ENCODE assay signal across 8 cellular contexts in the genomic region with DNA sequence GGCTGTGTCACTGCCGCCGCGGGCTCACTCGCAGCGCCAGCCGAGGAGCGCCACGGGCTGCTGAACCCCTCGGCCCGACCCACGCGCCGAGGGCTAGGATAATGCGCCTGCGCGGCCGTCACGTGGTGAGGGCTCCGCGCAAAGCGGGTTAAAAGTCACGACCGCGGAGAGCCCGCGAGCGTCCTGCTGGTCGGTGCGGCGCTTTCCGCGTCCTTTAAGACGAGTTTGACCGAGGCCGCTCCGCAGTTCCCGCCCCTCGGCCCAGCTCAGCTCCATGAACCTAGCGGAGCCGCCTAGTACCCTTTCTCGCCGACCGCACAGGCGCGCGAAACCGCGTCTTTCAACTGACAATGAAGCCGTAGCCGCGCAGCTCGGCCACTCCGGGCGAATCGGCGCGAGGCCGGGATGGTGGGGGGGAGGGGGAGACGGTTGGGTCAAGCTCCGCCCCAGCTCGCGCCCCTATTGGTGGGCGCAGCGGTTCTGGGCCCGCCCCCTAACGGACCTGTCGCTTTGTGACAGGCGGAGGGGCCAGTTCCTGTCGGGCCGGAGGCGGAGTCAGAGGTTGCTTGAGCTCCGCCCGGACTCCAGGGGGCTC. TPM values are rescaled to one million over a fixed set of nuclear protein-coding genes. Genes with fewer than 3 reads are reported as not detected.
DNase-seq lines count a peak whose midpoint lies in the region; ATAC-seq, FAIRE-seq and TF ChIP-seq lines count a peak whose summit lies in the region.

No MANE protein-coding gene starts in this region.

- TF ChIP-seq POLR2A in HepG2 (IDR thresholded peaks at IDR 0.05; ENCODE audit: insufficient read depth in 1 of 2, low read depth in 2 of 2, low read length in 2 of 2): peak; percentile 87 to 95

- POLR2A ChIA-PET in HepG2 (lab: Yijun Ruan, JAX): interaction anchor here (0.7 to 2.8 kb wide), 33 partner anchors 8 to 926 kb away, joined by 3 to 19 read pairs (median 4); partner anchors contain the start of gene TGFBR2

- no peaks in the 10 kb centered on the region for H3K36me3 ChIP-seq in HepG2 (replicated peaks in 1 of 2; ENCODE audit: control insufficient read depth in 1 of 2, insufficient read depth in 2 of 2, low read length in 2 of 2)

- peak; percentile 58 for FAIRE-seq in HepG2 (lab: Jason Lieb, UNC)

- DNase-seq in CD1c-positive myeloid dendritic cell (ENCODE audit: extremely low spot score): peak; percentile 99
- DNase-seq in NCI-H774 (lab: John Stamatoyannopoulos, UW): peak; percentile 89
- peak; percentile 99 for DNase-seq in activated CD4-positive, alpha-beta T cell treated with anti-CD3 and anti-CD28 coated beads, Interleukin-2, amount 50 U/mL, for 48 hours
- peak; percentile 99 for DNase-seq in dermis blood vessel endothelial cell
- DNase-seq in HepG2 (ENCODE audit: low spot score): peak; percentile 94
- DNase-seq in stimulated activated CD4-positive, alpha-beta T cell treated with anti-CD3 and anti-CD28 coated beads, Interleukin-2, amount 100 ng/mL, for 48 hours: peak; percentile 98

- peak overlapping the region; percentile 88 for H3K4me2 ChIP-seq in HepG2 (ENCODE audit: low read depth, low read length)

- peak overlapping the region; percentile 91 to 97 (median 91); a peak in 5 of 6 replicates for H3K4me3 ChIP-seq in HepG2 (replicated peaks in 1 of 3; ENCODE audit: insufficient read depth in 1 of 3, low read depth in 2 of 3, low read length in 3 of 3)

- peaks cover 54% of the 10 kb centered on the region for H3K79me2 ChIP-seq in HepG2 (ENCODE audit: insufficient read depth, low read length)

- peaks cover 33% of the 10 kb centered on the region for H3K4me1 ChIP-seq in HepG2 (ENCODE audit: insufficient read depth, low read length)

- ATAC-seq in GM19438 (IDR thresholded peaks at IDR 0.05; ENCODE audit: low read depth, unreplicated experiment) (peak; percentile 75), HG03571 (IDR thresholded peaks at IDR 0.05; ENCODE audit: unreplicated experiment) (peak; percentile 86), HepG2 (peak; percentile 89)

- in situ Hi-C loops in HepG2 (cut with HindIII; ENCODE audit: extremely low pct_ligation_motif_present, low pct_unique_long_range_greater_than_20kb): no loop called here

- CTCF ChIA-PET in HepG2 (lab: Yijun Ruan, JAX; ENCODE audit: low intra/inter-chr PET ratio, low total read pairs): no interaction called here

- TF ChIP-seq CTCF in HepG2 (CRISPR knock-in tag; IDR thresholded peaks at IDR 0.05): peak; percentile 52

- H3K9ac ChIP-seq in HepG2 (ENCODE audit: insufficient read depth, low read depth, low read length): peak overlapping the region; percentile 88

- peaks cover 29% of the 10 kb centered on the region for H4K20me1 ChIP-seq in HepG2 (ENCODE audit: insufficient read depth, low read length)

- no peaks in the 10 kb centered on the region for H3K9me3 ChIP-seq in HepG2 (ENCODE audit: low read length)

- intact Hi-C loops in HepG2 (cut with micrococcal nuclease; ENCODE audit: unreplicated experiment): loop anchor here (2.0 to 10.0 kb wide), 4 partner anchors 155 to 575 kb away; partner anchors contain the start of gene GPD1L

- TF ChIP-seq EP300 in HepG2 (IDR thresholded peaks at IDR 0.05; ENCODE audit: low read depth in 2 of 2, low read length in 2 of 2) (peak in 1 of 2 experiments; percentile 42; a peak in 1 of 4 replicates), HepG2 (CRISPR knock-in tag; IDR thresholded peaks at IDR 0.05; ENCODE audit: borderline replicate concordance) (peak; percentile 40; the same call in 1 of the 2 replicates)

- BruUV-seq in HepG2 (replicated peaks; lab: Mats Ljungman, UMichigan): no TSS peak

- H2AFZ ChIP-seq in HepG2 (ENCODE audit: low read length): no peak overlapping the region

- WGBS in HepG2 (ENCODE audit: low lambda C conversion rate): 2% methylated on average over 36 of the region's 73 CpGs

- TF ChIP-seq RAD21 in HepG2 (CRISPR knock-in tag; IDR thresholded peaks at IDR 0.05): peak; percentile 77

- H3K27me3 ChIP-seq in HepG2 (ENCODE audit: control insufficient read depth in 1 of 2, insufficient read depth in 2 of 2, low read length in 2 of 2): no peaks in the 10 kb centered on the region; a peak in 1 of 5 replicates

- H3K27ac ChIP-seq in HepG2 (ENCODE audit: extremely low read length, insufficient read depth, low read length): peak overlapping the region; percentile 99

TF ChIP-seq in HepG2, 621 proteins besides CTCF, POLR2A, EP300 and RAD21 (continues in another document):
- TF ChIP-seq ZFP37 (CRISPR knock-in tag; IDR thresholded peaks at IDR 0.05; ENCODE audit: borderline replicate concordance) (no peak; the same call in 1 of the 2 replicates), ZNF749 (CRISPR knock-in tag; IDR thresholded peaks at IDR 0.05; ENCODE audit: borderline replicate concordance) (peak; percentile 75; the same call in 1 of the 2 replicates), SOX6 (IDR thresholded peaks at IDR 0.05) (no peak), SOX6 (CRISPR knock-in tag; IDR thresholded peaks at IDR 0.05) (peak; percentile 90), ZC3H4 (CRISPR knock-in tag; IDR thresholded peaks at IDR 0.05; ENCODE audit: borderline replicate concordance) (0 out of 2 replicates have a peak, but pooled peaks have one; percentile 18), ZNF121 (CRISPR knock-in tag; IDR thresholded peaks at IDR 0.05) (peak; percentile 68), PBX3 (CRISPR knock-in tag; IDR thresholded peaks at IDR 0.05; ENCODE audit: borderline replicate concordance) (peak; percentile 86), TCF12 (IDR thresholded peaks at IDR 0.05) (no peak), TCF12 (CRISPR knock-in tag; IDR thresholded peaks at IDR 0.05) (peak; percentile 64), ZNF10 (CRISPR knock-in tag; IDR thresholded peaks at IDR 0.05; ENCODE audit: borderline replicate concordance, low read depth) (peak; percentile 98), ELF4 (CRISPR knock-in tag; IDR thresholded peaks at IDR 0.05; ENCODE audit: borderline replicate concordance) (no peak; the same call in 1 of the 2 replicates), ZNF780A (CRISPR knock-in tag; IDR thresholded peaks at IDR 0.05) (peak; percentile 86; the same call in 1 of the 2 replicates), POLR2G (IDR thresholded peaks at IDR 0.05; ENCODE audit: low read depth, low read length) (peak; percentile 98), REL (CRISPR knock-in tag; conservative IDR thresholded peaks at IDR 0.05) (peak; percentile 82; the same call in 1 of the 2 replicates), ATM (IDR thresholded peaks at IDR 0.05; ENCODE audit: borderline replicate concordance) (no peak), EED (CRISPR knock-in tag; IDR thresholded peaks at IDR 0.05) (peak; percentile 70; the same call in 1 of the 2 replicates), HNRNPH1 (optimal IDR thresholded peaks at IDR 0.05; ENCODE audit: low read depth, low read length) (no peak)
- TF ChIP-seq, protein P1, sequence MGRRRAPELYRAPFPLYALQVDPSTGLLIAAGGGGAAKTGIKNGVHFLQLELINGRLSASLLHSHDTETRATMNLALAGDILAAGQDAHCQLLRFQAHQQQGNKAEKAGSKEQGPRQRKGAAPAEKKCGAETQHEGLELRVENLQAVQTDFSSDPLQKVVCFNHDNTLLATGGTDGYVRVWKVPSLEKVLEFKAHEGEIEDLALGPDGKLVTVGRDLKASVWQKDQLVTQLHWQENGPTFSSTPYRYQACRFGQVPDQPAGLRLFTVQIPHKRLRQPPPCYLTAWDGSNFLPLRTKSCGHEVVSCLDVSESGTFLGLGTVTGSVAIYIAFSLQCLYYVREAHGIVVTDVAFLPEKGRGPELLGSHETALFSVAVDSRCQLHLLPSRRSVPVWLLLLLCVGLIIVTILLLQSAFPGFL (CRISPR knock-in tag; IDR thresholded peaks at IDR 0.05): no peak

RNA-seq across cellular contexts. Expression of gene STT3B, which starts 0.6 kb away (rescaled TPM):
- 147 and 243 TPM in 2 replicates for total RNA-seq in dermis blood vessel endothelial cell
- 160 and 205 TPM in 2 replicates for total RNA-seq in HepG2 (2016; rRNA removed; fragmentation: Illumina TruSeq; extraction: Trizol)
- 106 and 107 TPM in 2 replicates for total RNA-seq in HepG2 (2016; cell fraction: cytosol; rRNA removed; fragmentation: Illumina TruSeq; extraction: Trizol; ENCODE audit: low read depth)
- 157 and 195 TPM in 2 replicates for total RNA-seq in HepG2 (2016; cell fraction: insoluble cytoplasmic fraction; rRNA removed; fragmentation: Illumina TruSeq; extraction: Trizol)
- total RNA-seq in HepG2 (2016; cell fraction: membrane; rRNA removed; fragmentation: Illumina TruSeq; extraction: Trizol): 71.4 and 88.4 TPM in 2 replicates
- total RNA-seq in HepG2 (2016; cell fraction: nucleus; rRNA removed; fragmentation: Illumina TruSeq; extraction: Trizol): 201 and 264 TPM in 2 replicates
- polyA plus RNA-seq in HepG2 (2011; rRNA removed): 73.6 and 85.0 TPM in 2 replicates
- 39.4 and 56.2 TPM in 2 replicates for polyA plus RNA-seq in HepG2 (2011; cell fraction: cytosol; rRNA removed)
- 29.8 and 34.6 TPM in 2 replicates for polyA plus RNA-seq in HepG2 (2011; cell fraction: nucleus; rRNA removed)
- 70.0 and 96.2 TPM in 2 replicates for polyA plus RNA-seq in HepG2 (2012)
- polyA plus RNA-seq in HepG2 (2016; cell fraction: cytosol; fragmentation: Illumina TruSeq; extraction: Trizol; ENCODE audit: low read depth): 15.6 and 15.8 TPM in 2 replicates
- 107 and 116 TPM in 2 replicates for polyA plus RNA-seq in HepG2 (2016; cell fraction: insoluble cytoplasmic fraction; fragmentation: Illumina TruSeq; extraction: Trizol; ENCODE audit: low read depth)
- 37.8 and 48.6 TPM in 2 replicates for polyA plus RNA-seq in HepG2 (2016; cell fraction: membrane; fragmentation: Illumina TruSeq; extraction: Trizol; ENCODE audit: low read depth)
- polyA plus RNA-seq in HepG2 (2016; cell fraction: nucleus; fragmentation: Illumina TruSeq; extraction: Trizol; ENCODE audit: insufficient read depth, low read depth): 192 and 216 TPM in 2 replicates
- polyA minus RNA-seq in HepG2 (2011; rRNA and poly(A)+ RNA removed; ENCODE audit: low replicate concordance): 83.7 and 110 TPM in 2 replicates
- 109 and 110 TPM in 2 replicates for polyA minus RNA-seq in HepG2 (2011; cell fraction: cytosol; rRNA and poly(A)+ RNA removed)
- polyA minus RNA-seq in HepG2 (2011; cell fraction: nucleus; rRNA and poly(A)+ RNA removed): 136 and 160 TPM in 2 replicates

Comparison
In these comparisons a context has a peak if more than half of its experiments do, and no peak if none do; other contexts are left out.
1. Peak in every context shown above with its lines: DNase-seq, ATAC-seq, H3K4me3 ChIP-seq and H3K27ac ChIP-seq.